Comparison of ENCODE assay signal across 12 cellular contexts in the genomic region with DNA sequence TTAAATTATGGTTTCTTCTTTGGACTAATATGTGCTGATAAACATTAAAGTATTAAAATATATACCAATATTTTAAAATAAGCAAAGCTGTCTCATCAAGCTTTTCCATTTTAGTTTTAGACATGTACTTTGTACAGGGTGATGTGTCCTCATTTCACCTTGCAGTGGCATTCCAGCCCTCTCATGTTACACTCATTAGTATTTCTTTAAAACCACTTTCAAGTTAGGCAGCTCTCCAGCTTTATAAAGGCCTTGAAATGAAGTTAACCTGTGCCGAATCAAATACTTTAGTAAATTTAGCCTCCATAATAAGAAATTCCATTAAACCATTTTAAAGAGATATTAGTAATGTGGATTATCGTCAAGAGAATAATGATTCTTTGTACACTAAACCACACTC.
DNase-seq lines count a peak whose midpoint lies in the region; ATAC-seq, FAIRE-seq and TF ChIP-seq lines count a peak whose summit lies in the region.
"Had no signal": no experiment of that assay in that cellular context is flagged by ENCODE, and none has a peak within 500 bp of the region (broad histone marks: within the 10 kb centered on the region; RNA-seq: fewer than 3 reads in every experiment).

No MANE protein-coding gene starts in this region.

- H3K9me3 Mint-ChIP-seq in MCF 10A (ENCODE audit: unreplicated experiment), result no peaks in the 10 kb centered on the region
- H3K9me3 Mint-ChIP-seq: T-helper 1 cell treated with Interleukin-12 subunit alpha and Interleukin-12 subunit beta and Interleukin-4 antibody, amounts not matched to agents 30 μg/mL and 1 μg/mL, for 36 hours had no signal

- H3K4me3 Mint-ChIP-seq in MCF 10A (ENCODE audit: unreplicated experiment), result no peak overlapping the region
- H3K4me3 Mint-ChIP-seq: activated naive CD8-positive, alpha-beta T cell; T-helper 1 cell treated with Interleukin-12 subunit alpha and Interleukin-12 subunit beta and Interleukin-4 antibody, amounts not matched to agents 30 μg/mL and 1 μg/mL, for 36 hours had no signal

- peaks cover 21% of the 10 kb centered on the region for H3K4me1 ChIP-seq in mammary epithelial cell (ENCODE audit: insufficient read depth, low read length)
- peaks cover 34% of the 10 kb centered on the region for H3K4me1 ChIP-seq in RWPE2 (ENCODE audit: insufficient read depth, poor library complexity, severe bottlenecking)
- no peaks in the 10 kb centered on the region for H3K4me1 ChIP-seq in transverse colon
- H3K4me1 ChIP-seq in mucosa of descending colon (ENCODE audit: low read depth), result no peaks in the 10 kb centered on the region

- peaks cover 10% of the 10 kb centered on the region for H3K4me1 Mint-ChIP-seq in MCF 10A (ENCODE audit: insufficient read depth, unreplicated experiment)

- POLR2A ChIA-PET in MCF 10A (lab: Yijun Ruan, JAX), result interaction anchor here (0.7 to 0.8 kb wide), 2 partner anchors 9 to 121 kb away, joined by 3 read pairs; no protein-coding TSS in a partner anchor

- H3K27me3 ChIP-seq in mammary epithelial cell (ENCODE audit: insufficient read depth, low read length), result no peaks in the 10 kb centered on the region
- H3K27me3 ChIP-seq in RWPE2 (ENCODE audit: insufficient read depth, poor library complexity, severe bottlenecking), result no peaks in the 10 kb centered on the region
- no peaks in the 10 kb centered on the region for H3K27me3 ChIP-seq in transverse colon

- ATAC-seq in RWPE2 (ENCODE audit: low read depth) (peak; percentile 62), mucosa of descending colon (no peak)

- H3K4me2 ChIP-seq in mammary epithelial cell (ENCODE audit: insufficient read depth, low read depth, low read length), result no peak overlapping the region

- TF ChIP-seq CTCF in mammary epithelial cell (conservative IDR thresholded peaks at IDR 0.05 in 1 of 2, IDR thresholded peaks at IDR 0.05 in 1 of 2; ENCODE audit: extremely low read depth in 1 of 2, insufficient read depth in 1 of 2, low read depth in 1 of 2, low read length in 2 of 2), result no peak
- no peak for TF ChIP-seq CTCF in MCF 10A (IDR thresholded peaks at IDR 0.05; ENCODE audit: unreplicated experiment)
- no peak for TF ChIP-seq CTCF in RWPE2 (IDR thresholded peaks at IDR 0.05; ENCODE audit: poor library complexity, severe bottlenecking)
- TF ChIP-seq CTCF in transverse colon (IDR thresholded peaks at IDR 0.05), result no peak
- TF ChIP-seq CTCF in mucosa of descending colon (IDR thresholded peaks at IDR 0.05), result no peak

- no peaks in the 10 kb centered on the region for H3K27me3 Mint-ChIP-seq in MCF 10A (ENCODE audit: insufficient read depth, unreplicated experiment)
- H3K27me3 Mint-ChIP-seq: activated naive CD8-positive, alpha-beta T cell had no signal

- no peak overlapping the region for H3K9ac ChIP-seq in mammary epithelial cell (ENCODE audit: insufficient read depth, low read length)

- H3K36me3 Mint-ChIP-seq in MCF 10A (ENCODE audit: insufficient read depth, unreplicated experiment), result no peaks in the 10 kb centered on the region

- TF ChIP-seq EP300 in transverse colon (IDR thresholded peaks at IDR 0.05; ENCODE audit: low read depth), result no peak

- dilution Hi-C loops in mammary epithelial cell (cut with HindIII; ENCODE audit: low sequenced_read_pairs), result no loop called here

- H3K9me3 ChIP-seq in mammary epithelial cell (replicated peaks; ENCODE audit: insufficient read depth, low read length) (no peaks in the 10 kb centered on the region), RWPE2 (ENCODE audit: severe bottlenecking) (no peaks in the 10 kb centered on the region), transverse colon (no peaks in the 10 kb centered on the region), mucosa of descending colon (no peaks in the 10 kb centered on the region)
- H3K9me3 ChIP-seq: thoracic aorta had no signal

- FAIRE-seq in urothelium cell line (lab: Jason Lieb, UNC), result no peak

- no peak overlapping the region for H3K27ac Mint-ChIP-seq in MCF 10A (ENCODE audit: low read depth, unreplicated experiment)
- H3K27ac Mint-ChIP-seq: activated naive CD8-positive, alpha-beta T cell; T-helper 1 cell treated with Interleukin-12 subunit alpha and Interleukin-12 subunit beta and Interleukin-4 antibody, amounts not matched to agents 30 μg/mL and 1 μg/mL, for 36 hours had no signal

- H4K20me1 ChIP-seq in mammary epithelial cell (ENCODE audit: insufficient read depth, low read length), result no peaks in the 10 kb centered on the region

- no peaks in the 10 kb centered on the region for H3K79me2 ChIP-seq in mammary epithelial cell (ENCODE audit: insufficient read depth, low read length)

- DNase-seq in mammary epithelial cell (peak; percentile 6), MCF 10A (ENCODE audit: unreplicated experiment) (no peak), RWPE2 (ENCODE audit: low spot score) (no peak), glomerular visceral epithelial cell (ENCODE audit: extremely low spot score) (peak; percentile 9), urothelium cell line (ENCODE audit: low spot score) (peak; percentile 10), transverse colon (no peak), mucosa of descending colon (no peak), globus pallidus (ENCODE audit: low spot score) (no peak)
- DNase-seq: effector CD4-positive, alpha-beta T cell had no signal

- in situ Hi-C loops in mammary epithelial cell (cut with MboI; ENCODE audit: low sequenced_read_pairs in 2 of 2) (no loop called here), transverse colon (cut with MboI; ENCODE audit: low pct_ligation_motif_present in 1 of 4, low pct_unique_long_range_greater_than_20kb in 1 of 4, low sequenced_read_pairs in 3 of 4) (loop anchor here in 1 of 4 donors (25.0 kb wide), 1 partner anchor 95 kb away; no protein-coding TSS in a partner anchor)

- no peak for TF ChIP-seq POLR2A in transverse colon (IDR thresholded peaks at IDR 0.05)

- BruUV-seq in mammary epithelial cell (replicated peaks; lab: Mats Ljungman, UMichigan) (no TSS peak), MCF 10A (replicated peaks; lab: Mats Ljungman, UMichigan) (no TSS peak)

- H2AFZ ChIP-seq in mammary epithelial cell (ENCODE audit: low read depth, low read length), result no peak overlapping the region

- H3K36me3 ChIP-seq in mammary epithelial cell (ENCODE audit: insufficient read depth, low read length) (no peaks in the 10 kb centered on the region), RWPE2 (ENCODE audit: low read depth) (no peaks in the 10 kb centered on the region; the same call in 1 of the 2 replicates), transverse colon (no peaks in the 10 kb centered on the region), mucosa of descending colon (ENCODE audit: low read depth) (no peaks in the 10 kb centered on the region)

- H3K4me3 ChIP-seq in mammary epithelial cell (replicated peaks in 1 of 3; ENCODE audit: insufficient read depth in 1 of 3, low read depth in 2 of 3, low read length in 3 of 3) (no peak overlapping the region), RWPE2 (ENCODE audit: severe bottlenecking) (no peak overlapping the region), transverse colon (no peak overlapping the region), mucosa of descending colon (no peak overlapping the region)
- H3K4me3 ChIP-seq: thoracic aorta had no signal

- no peak overlapping the region for H3K27ac ChIP-seq in mammary epithelial cell (ENCODE audit: insufficient read depth, low read depth, low read length)
- peak overlapping the region; percentile 72 for H3K27ac ChIP-seq in RWPE2 (ENCODE audit: poor library complexity, severe bottlenecking)
- H3K27ac ChIP-seq in transverse colon, result no peak overlapping the region
- H3K27ac ChIP-seq: thoracic aorta had no signal

- 13% methylated on average over 2 of the region's 2 CpGs for WGBS in mammary epithelial cell (ENCODE audit: low coverage, missing lambda C conversion rate)
- 60 to 91% methylated on average over 2 of the region's 2 CpGs for WGBS in transverse colon (ENCODE audit: low coverage in 1 of 2), 2 donors

- intact Hi-C loops in mammary epithelial cell (cut with micrococcal nuclease) (no loop called here), MCF 10A (cut with micrococcal nuclease) (no loop called here), transverse colon (cut with DNase I; ENCODE audit: low total_unique reads) (no loop called here), mucosa of descending colon (cut with DNase I, micrococcal nuclease) (no loop called here)

- CTCF ChIA-PET in mammary epithelial cell (lab: Charles Lee; ENCODE audit: low non-redundant PET) (no interaction called here), MCF 10A (lab: Yijun Ruan, JAX) (interaction anchor here (1.2 kb wide), 1 partner anchor 139 kb away, joined by 3 read pairs; no protein-coding TSS in a partner anchor)

Comparison
In these comparisons a context has a peak if more than half of its experiments do, and no peak if none do; other contexts are left out.
1. DNase-seq: peak in mammary epithelial cell (single experiment), glomerular visceral epithelial cell (single experiment) and urothelium cell line (single experiment); none in MCF 10A (single experiment), RWPE2 (single experiment), transverse colon (single experiment), mucosa of descending colon (0 of 3) and globus pallidus (single experiment).